In the genomic region with DNA sequence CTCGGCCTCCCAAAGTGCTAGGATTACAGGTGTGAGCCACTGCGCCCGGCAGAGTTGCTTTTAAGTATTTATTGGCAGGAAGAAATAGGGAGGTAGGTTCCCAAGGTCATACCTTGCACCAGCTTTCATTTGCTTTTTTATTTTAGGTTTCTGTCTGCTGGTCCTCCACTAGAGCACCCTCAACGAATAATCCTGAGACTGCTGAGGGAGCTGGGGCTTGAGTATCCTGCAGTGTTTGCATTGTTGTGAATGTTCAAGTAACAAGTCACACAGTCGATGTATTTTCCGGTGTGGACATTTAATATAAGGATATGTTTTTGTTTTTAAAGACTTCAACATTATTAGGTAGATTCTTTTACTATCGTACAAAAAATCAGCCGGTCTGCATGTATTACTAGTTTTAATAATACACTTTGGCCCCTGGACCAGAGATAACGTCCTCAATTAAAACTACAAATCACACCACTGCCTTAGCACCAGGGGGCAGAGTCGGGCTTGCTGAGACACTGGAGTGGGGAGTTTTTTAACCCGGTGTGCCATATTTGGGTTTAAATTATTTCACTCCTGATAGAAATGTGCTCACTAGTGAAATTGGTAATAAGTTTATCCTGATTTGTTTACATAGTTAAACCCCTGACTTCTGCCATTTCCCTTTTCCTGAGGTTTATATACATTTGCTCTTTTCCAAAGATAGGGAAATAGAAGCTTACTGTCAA, we compare ENCODE assay signal across 8 cellular contexts. TPM values are rescaled to one million over a fixed set of nuclear protein-coding genes. Genes with fewer than 3 reads are reported as not detected.
A peak's percentile ranks its signal among the peaks of the same experiment; 100 is the strongest.
DNase-seq lines count a peak whose midpoint lies in the region; ATAC-seq and TF ChIP-seq lines count a peak whose summit lies in the region.

No MANE protein-coding gene starts in this region.

- peaks cover 32% of the 10 kb centered on the region for H3K4me1 Mint-ChIP-seq in neural crest cell

- TF ChIP-seq POLR2A in erythroblast (IDR thresholded peaks at IDR 0.05; ENCODE audit: low read length) (no peak), prostate gland (IDR thresholded peaks at IDR 0.05) (no peak)

- peak; percentile 61; the same call in 1 of the 2 replicates for TF ChIP-seq CTCF in GM12874 (IDR thresholded peaks at IDR 0.05; ENCODE audit: insufficient read depth, low read depth, low read length)
- peak; percentile 34; the same call in 1 of the 2 replicates for TF ChIP-seq CTCF in RWPE1 (conservative IDR thresholded peaks at IDR 0.05; ENCODE audit: low read depth)
- peak; percentile 72 for TF ChIP-seq CTCF in neural crest cell (conservative IDR thresholded peaks at IDR 0.05)
- TF ChIP-seq CTCF in prostate gland (IDR thresholded peaks at IDR 0.05): peak in 1 of 4 experiments; percentile 18

- H3K9me3 ChIP-seq in prostate gland: no peaks in the 10 kb centered on the region

- no peaks in the 10 kb centered on the region for H3K27me3 Mint-ChIP-seq in neural crest cell (ENCODE audit: low read depth)

- no peaks in the 10 kb centered on the region for H3K36me3 ChIP-seq in prostate gland

- H3K27ac ChIP-seq in RWPE1: no peak overlapping the region
- H3K27ac ChIP-seq in prostate gland: no peak overlapping the region

- H3K4me1 ChIP-seq in prostate gland (replicated peaks): no peaks in the 10 kb centered on the region

- H3K36me3 Mint-ChIP-seq in neural crest cell (ENCODE audit: low read depth): peaks cover 7% of the 10 kb centered on the region

- no peak overlapping the region for H3K27ac Mint-ChIP-seq in neural crest cell (ENCODE audit: unreplicated experiment)

- intact Hi-C loops in prostate gland (cut with DNase I): no loop called here

- CTCF ChIA-PET in RWPE1 (lab: Yijun Ruan, JAX): interaction anchor here (0.5 to 1.4 kb wide), 3 partner anchors 14 to 331 kb away, joined by 4 to 5 read pairs (median 4); no protein-coding TSS in a partner anchor

- no peak overlapping the region for H3K4me3 Mint-ChIP-seq in neural crest cell

- POLR2A ChIA-PET in RWPE1 (lab: Yijun Ruan, JAX; ENCODE audit: low non-redundant PET): no interaction called here

- ATAC-seq in HG03354 (IDR thresholded peaks at IDR 0.05; ENCODE audit: poor library complexity, severe bottlenecking, unreplicated experiment) (peak; percentile 75), HG03457 (IDR thresholded peaks at IDR 0.05; ENCODE audit: unreplicated experiment) (no peak)

- H3K4me3 ChIP-seq in prostate gland: no peak overlapping the region

- no peaks in the 10 kb centered on the region for H3K27me3 ChIP-seq in prostate gland (replicated peaks; ENCODE audit: insufficient read depth)

- DNase-seq in Ammon's horn (ENCODE audit: low spot score) (peak; percentile 75), RWPE1 (ENCODE audit: low spot score) (peak; percentile 34), erythroblast (lab: John Stamatoyannopoulos, UW) (peak; percentile 24 to 56), neural crest cell (ENCODE audit: low read depth, low spot score) (peak; percentile 33), prostate gland (ENCODE audit: low spot score) (no peak)

- H3K9me3 Mint-ChIP-seq in neural crest cell: no peaks in the 10 kb centered on the region

- 64% methylated on average over 11 of the region's 11 CpGs for WGBS in prostate gland

RNA-seq across cellular contexts. Expression of a gene that starts 11.6 kb away (rescaled TPM):
- total RNA-seq in neural crest cell: 22.1 and 24.9 TPM in 2 replicates
- total RNA-seq in prostate gland: 10 to 100 TPM; 34.7 to 35.7 TPM
